Comparison of ENCODE assay signal across 8 cellular contexts in the genomic region with DNA sequence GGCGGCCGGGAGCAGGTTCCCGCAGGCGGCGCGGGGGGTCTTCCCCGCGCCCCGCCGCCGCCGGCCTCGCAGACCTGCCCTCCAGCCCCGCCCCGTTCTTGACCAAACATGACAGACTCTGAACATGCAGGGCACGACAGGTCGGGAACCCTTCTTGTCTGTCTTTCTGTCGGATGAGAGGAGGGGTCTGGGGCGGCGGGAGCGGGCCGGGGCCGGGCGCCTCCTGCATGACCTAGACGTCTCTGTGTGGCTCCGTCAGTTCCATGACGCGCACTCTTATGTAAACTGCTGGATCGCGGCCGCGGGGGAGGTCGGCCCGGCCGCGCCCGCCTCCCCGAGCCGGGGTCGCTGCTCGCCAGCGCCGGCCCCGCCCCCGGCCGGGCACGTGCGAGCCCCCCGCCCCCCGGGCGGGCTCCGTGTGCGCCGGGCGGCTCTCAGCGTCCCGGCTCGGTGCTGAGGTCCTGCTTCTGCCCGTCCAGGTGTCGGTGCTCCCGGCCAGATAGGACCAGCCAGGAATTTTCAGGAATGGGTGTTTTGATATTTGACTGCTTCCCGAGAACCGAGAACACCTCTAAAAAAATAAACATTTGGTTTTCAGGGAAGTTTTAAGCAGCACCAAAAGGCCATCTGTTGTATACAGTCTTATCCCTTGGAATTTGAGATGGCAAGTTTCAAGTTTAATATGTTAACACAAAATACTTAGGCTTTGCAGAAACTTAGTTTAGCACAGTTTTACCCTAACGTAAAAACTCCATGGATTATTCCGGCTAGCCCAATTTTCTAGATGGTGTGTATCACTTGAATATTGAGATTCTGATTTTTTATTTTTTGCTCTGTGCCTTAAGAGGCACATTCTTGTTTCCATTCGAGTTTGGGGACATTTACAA. TPM values are rescaled to one million over a fixed set of nuclear protein-coding genes. Genes with fewer than 3 reads are reported as not detected.
DNase-seq lines count a peak whose midpoint lies in the region; ATAC-seq, FAIRE-seq and TF ChIP-seq lines count a peak whose summit lies in the region.

No MANE protein-coding gene starts in this region.

- peak overlapping the region; percentile 99 for H3K27ac Mint-ChIP-seq in central memory CD8-positive, alpha-beta T cell (ENCODE audit: low read depth)

- dilution Hi-C loops in keratinocyte (cut with MboI; ENCODE audit: extremely low pct_ligation_motif_present, low sequenced_read_pairs), result no loop called here

- H2AFZ ChIP-seq in keratinocyte (ENCODE audit: control insufficient read depth, low read length), result peak overlapping the region; percentile 92

- no peaks in the 10 kb centered on the region for H4K20me1 ChIP-seq in keratinocyte (ENCODE audit: control insufficient read depth, extremely low read depth, insufficient read depth, low read length)

- H3K9me3 Mint-ChIP-seq in central memory CD8-positive, alpha-beta T cell, result no peaks in the 10 kb centered on the region

- TF ChIP-seq CTCF in keratinocyte (optimal IDR thresholded peaks at IDR 0.05 in 1 of 3, IDR thresholded peaks at IDR 0.05 in 1 of 3, conservative IDR thresholded peaks at IDR 0.05 in 1 of 3; ENCODE audit: extremely low read depth in 1 of 3, insufficient read depth in 2 of 3, low read length in 3 of 3), result no peak

- peak overlapping the region; percentile 89 for H3K27ac ChIP-seq in keratinocyte (ENCODE audit: control insufficient read depth, insufficient read depth, low read length)

- ATAC-seq in GM18873 (IDR thresholded peaks at IDR 0.05; ENCODE audit: low FRiP score, unreplicated experiment), result peak; percentile 21
- peak; percentile 50 for ATAC-seq in HG03135 (IDR thresholded peaks at IDR 0.05; ENCODE audit: unreplicated experiment)
- ATAC-seq in central memory CD8-positive, alpha-beta T cell (replicated peaks; ENCODE audit: extremely low read depth, poor library complexity, severe bottlenecking), result peak; percentile 72

- no peaks in the 10 kb centered on the region for H3K79me2 ChIP-seq in keratinocyte (ENCODE audit: control insufficient read depth, insufficient read depth, low read length)

- no peak for FAIRE-seq in keratinocyte (lab: Jason Lieb, UNC)

- H3K9me3 ChIP-seq in keratinocyte (ENCODE audit: control insufficient read depth, low read depth, low read length), result no peaks in the 10 kb centered on the region

- no peaks in the 10 kb centered on the region for H3K27me3 Mint-ChIP-seq in central memory CD8-positive, alpha-beta T cell

- H3K36me3 ChIP-seq in keratinocyte (ENCODE audit: control insufficient read depth in 2 of 2, extremely low read depth in 1 of 2, insufficient read depth in 2 of 2, low read length in 2 of 2), result no peaks in the 10 kb centered on the region

- H3K27me3 ChIP-seq in keratinocyte (ENCODE audit: control insufficient read depth, extremely low read depth, insufficient read depth, low read length), result no peaks in the 10 kb centered on the region

- peaks cover 17% of the 10 kb centered on the region for H3K36me3 Mint-ChIP-seq in central memory CD8-positive, alpha-beta T cell (ENCODE audit: insufficient read depth)

- no peaks in the 10 kb centered on the region for H3K4me1 ChIP-seq in keratinocyte (ENCODE audit: control insufficient read depth, extremely low read depth, insufficient read depth, low read length)

- peak overlapping the region; percentile 89 for H3K4me3 Mint-ChIP-seq in central memory CD8-positive, alpha-beta T cell

- peak overlapping the region; percentile 82 for H3K4me2 ChIP-seq in keratinocyte (ENCODE audit: control insufficient read depth, extremely low read depth, insufficient read depth, low read depth, low read length)

- H3K9ac ChIP-seq in keratinocyte (ENCODE audit: control insufficient read depth, extremely low read depth, insufficient read depth, low read length), result peak overlapping the region; percentile 98

- H3K4me1 Mint-ChIP-seq in central memory CD8-positive, alpha-beta T cell, result peaks cover 13% of the 10 kb centered on the region

- DNase-seq in ACHN, result peak; percentile 90
- peak; percentile 91 for DNase-seq in NCI-H2227 (lab: John Stamatoyannopoulos, UW; ENCODE audit: unreplicated experiment)
- peak; percentile 58 for DNase-seq in activated CD4-positive, CD25-positive, alpha-beta regulatory T cell treated with anti-CD3 and anti-CD28 coated beads, Interleukin-2, amount 50 U/mL, for 16 hours (ENCODE audit: low read depth, low spot score)
- DNase-seq in central memory CD8-positive, alpha-beta T cell (ENCODE audit: low spot score in 2 of 2), result peak; percentile 68 to 75
- DNase-seq in keratinocyte (ENCODE audit: low read depth, low spot score), result peak; percentile 49
- peak; percentile 64 to 68 (median 65) for DNase-seq in stimulated activated CD4-positive, alpha-beta T cell treated with anti-CD3 and anti-CD28 coated beads, Interleukin-12 subunit alpha, Interleukin-12 subunit beta, amount 100 ng/mL, for 48 hours (ENCODE audit: low read depth in 2 of 3, low spot score in 1 of 3)

- H3K4me3 ChIP-seq in keratinocyte (ENCODE audit: control insufficient read depth in 2 of 3, extremely low read depth in 1 of 3, insufficient read depth in 2 of 3, low read depth in 1 of 3, low read length in 3 of 3), result peak overlapping the region; percentile 68 to 95 (median 94)

- in situ Hi-C loops in ACHN (cut with HindIII; ENCODE audit: low pct_ligation_motif_present, low pct_unique_long_range_greater_than_20kb, low sequenced_read_pairs), result no loop called here

- no peaks in the 10 kb centered on the region for H3K9me1 ChIP-seq in keratinocyte (ENCODE audit: control insufficient read depth, extremely low read depth, insufficient read depth, low read length)

RNA-seq across cellular contexts. Expression of gene ZC3H6, which starts 0.7 kb away (rescaled TPM):
- polyA plus RNA-seq in keratinocyte, result 0.51 to 1.0 TPM (median 0.75 TPM) in 3 replicates
- polyA plus RNA-seq in keratinocyte (2011; ENCODE audit: low read depth), result 21.3 TPM
- polyA plus RNA-seq in keratinocyte (2011; cell fraction: cytosol; rRNA removed), result 0.34 and 0.58 TPM in 2 replicates
- polyA plus RNA-seq in keratinocyte (2011; cell fraction: nucleus; rRNA removed), result 1.2 and 1.4 TPM in 2 replicates
- 1.3 and 5.9 TPM in 2 replicates for polyA plus RNA-seq in keratinocyte (2012; ENCODE audit: low replicate concordance)
- 0.62 to 1.4 TPM (median 1.2 TPM) in 3 replicates for polyA minus RNA-seq in keratinocyte
- polyA minus RNA-seq in keratinocyte (2011; cell fraction: cytosol; rRNA and poly(A)+ RNA removed), result 0.38 TPM
- polyA minus RNA-seq in keratinocyte (2011; cell fraction: nucleus; rRNA and poly(A)+ RNA removed), result 0.74 and 2.3 TPM in 2 replicates

RNA-seq across cellular contexts. Expression of gene ZC3H8, which starts 21.3 kb away (rescaled TPM):
- 7.1 to 11.4 TPM (median 7.5 TPM) in 3 replicates for polyA plus RNA-seq in keratinocyte
- polyA plus RNA-seq in keratinocyte (2011; ENCODE audit: low read depth), result 85.9 TPM
- 6.0 and 9.7 TPM in 2 replicates for polyA plus RNA-seq in keratinocyte (2011; cell fraction: cytosol; rRNA removed)
- 10.7 and 16.7 TPM in 2 replicates for polyA plus RNA-seq in keratinocyte (2011; cell fraction: nucleus; rRNA removed)
- polyA plus RNA-seq in keratinocyte (2012; ENCODE audit: low replicate concordance), result 10.7 and 11.1 TPM in 2 replicates
- polyA minus RNA-seq in keratinocyte, result 1.1 to 5.8 TPM (median 2.2 TPM) in 3 replicates
- polyA minus RNA-seq in keratinocyte (2011; cell fraction: cytosol; rRNA and poly(A)+ RNA removed), result 2.1 TPM
- 2.4 and 4.7 TPM in 2 replicates for polyA minus RNA-seq in keratinocyte (2011; cell fraction: nucleus; rRNA and poly(A)+ RNA removed)

Comparison
In these comparisons a context has a peak if more than half of its experiments do, and no peak if none do; other contexts are left out.
1. Peak in every context shown above with its lines: DNase-seq, ATAC-seq, H3K4me3 ChIP-seq and H3K27ac ChIP-seq.
2. ATAC-seq: peak in every context shown above with its lines; median percentile 72 in central memory CD8-positive, alpha-beta T cell; 50 in HG03135; 21 in GM18873.